ENCODE assay signal across 34 cellular contexts in genomic region chr2:238337846-238338245, GRCh38.
"Had no signal": no experiment of that assay in that cellular context is flagged by ENCODE, and none has a peak within 500 bp of the region (broad histone marks: within the 10 kb centered on the region; RNA-seq: fewer than 3 reads in every experiment).

No MANE protein-coding gene starts in this region.

- H3K4me1 Mint-ChIP-seq: activated naive CD4-positive, alpha-beta T cell treated with anti-CD3 and anti-CD28 coated beads, Interleukin-2, amount 50 U/mL, for 24 hours had no signal

- DNase-seq: activated B cell treated with CpG ODN at 0.5 μM for 24 hours; activated CD4-positive, alpha-beta memory T cell treated with anti-CD3 and anti-CD28 coated beads for 36 hours; activated CD4-positive, alpha-beta T cell treated with anti-CD3 and anti-CD28 coated beads for 4 hours; activated CD4-positive, alpha-beta T cell treated with anti-CD3 and anti-CD28 coated beads, Interleukin-2, amount 10 ng/mL, durations not matched to agents 24 days and 14 days; activated CD4-positive, alpha-beta T cell treated with anti-CD3 and anti-CD28 coated beads, Interleukin-2, amount 50 U/mL, for 1 hour; activated CD4-positive, alpha-beta T cell treated with anti-CD3 and anti-CD28 coated beads, Interleukin-2, amount 50 U/mL, for 4 hours; activated CD4-positive, CD25-positive, alpha-beta regulatory T cell treated with anti-CD3 and anti-CD28 coated beads, Interleukin-2, amount 50 U/mL, for 72 hours; activated CD8-positive, alpha-beta memory T cell treated with anti-CD3 and anti-CD28 coated beads for 24 hours; activated CD8-positive, alpha-beta memory T cell treated with anti-CD3 and anti-CD28 coated beads, Interleukin-2, amount 10 ng/mL, durations not matched to agents 7 days and 5 days; activated CD8-positive, alpha-beta memory T cell treated with anti-CD3 and anti-CD28 coated beads, Interleukin-2, amount 50 U/mL, for 48 hours; activated CD8-positive, alpha-beta T cell treated with anti-CD3 and anti-CD28 coated beads, Interleukin-2, amount 10 ng/mL, durations not matched to agents 7 days and 5 days; activated effector memory CD4-positive, alpha-beta T cell treated with Interleukin-2 at 50 U/mL for 16 hours; activated gamma-delta T cell; activated naive CD4-positive, alpha-beta T cell treated with anti-CD3 and anti-CD28 coated beads, Interleukin-2, amount 10 ng/mL, durations not matched to agents 7 days and 5 days; activated naive CD4-positive, alpha-beta T cell treated with Interleukin-2 at 50 U/mL for 16 hours; activated naive CD8-positive, alpha-beta T cell treated with anti-CD3 and anti-CD28 coated beads, Interleukin-2, amount 10 ng/mL, durations not matched to agents 7 days and 5 days; activated naive CD8-positive, alpha-beta T cell treated with anti-CD3 and anti-CD28 coated beads, Interleukin-2, amount 50 U/mL, for 24 hours; activated T-cell treated with anti-CD3 and anti-CD28 coated beads, Interleukin-2, amount 50 U/mL, for 24 hours; activated T-cell treated with anti-CD3 and anti-CD28 coated beads, Interleukin-2, amount 50 U/mL, for 48 hours; amygdala; anterior cingulate cortex; caudate nucleus; T-helper 2 cell; T-helper 9 cell had no signal

- H3K36me3 Mint-ChIP-seq: activated CD8-positive, alpha-beta memory T cell treated with anti-CD3 and anti-CD28 coated beads, Interleukin-2, amount 10 ng/mL, durations not matched to agents 7 days and 5 days; activated naive CD4-positive, alpha-beta T cell treated with anti-CD3 and anti-CD28 coated beads, Interleukin-2, amount 10 ng/mL, durations not matched to agents 7 days and 5 days had no signal

- ATAC-seq: activated CD8-positive, alpha-beta memory T cell treated with anti-CD3 and anti-CD28 coated beads, Interleukin-2, amount 10 ng/mL, durations not matched to agents 7 days and 5 days; activated CD8-positive, alpha-beta T cell treated with anti-CD3 and anti-CD28 coated beads, Interleukin-2, amount 10 ng/mL, durations not matched to agents 7 days and 5 days; activated naive CD8-positive, alpha-beta T cell treated with anti-CD3 and anti-CD28 coated beads, Interleukin-2, amount 50 U/mL, for 24 hours had no signal

- H3K4me3 ChIP-seq: ascending aorta, cardiac muscle cell had no signal

- H3K4me1 ChIP-seq: ascending aorta had no signal

- H3K27ac ChIP-seq: ascending aorta, cardiac muscle cell, VCaP had no signal

- H3K4me3 Mint-ChIP-seq: activated B cell treated with CpG ODN at 0.5 μM for 24 hours; activated CD4-positive, alpha-beta memory T cell treated with anti-CD3 and anti-CD28 coated beads for 36 hours; activated CD4-positive, alpha-beta T cell treated with anti-CD3 and anti-CD28 coated beads, Interleukin-2, amount 10 ng/mL, durations not matched to agents 24 days and 14 days; activated CD8-positive, alpha-beta memory T cell treated with anti-CD3 and anti-CD28 coated beads, Interleukin-2, amount 10 ng/mL, durations not matched to agents 7 days and 5 days; activated CD8-positive, alpha-beta T cell treated with anti-CD3 and anti-CD28 coated beads, Interleukin-2, amount 10 ng/mL, durations not matched to agents 7 days and 5 days; activated naive CD4-positive, alpha-beta T cell treated with anti-CD3 and anti-CD28 coated beads, Interleukin-2, amount 10 ng/mL, durations not matched to agents 7 days and 5 days; activated naive CD4-positive, alpha-beta T cell treated with anti-CD3 and anti-CD28 coated beads, Interleukin-2, amount 50 U/mL, for 24 hours; activated naive CD8-positive, alpha-beta T cell; activated naive CD8-positive, alpha-beta T cell treated with anti-CD3 and anti-CD28 coated beads, Interleukin-2, amount 10 ng/mL, durations not matched to agents 7 days and 5 days; activated naive CD8-positive, alpha-beta T cell treated with anti-CD3 and anti-CD28 coated beads, Interleukin-2, amount 50 U/mL, for 24 hours; activated T-cell treated with anti-CD3 and anti-CD28 coated beads, Interleukin-2, amount 50 U/mL, for 24 hours; brain; T-helper 1 cell treated with Interleukin-12 subunit alpha and Interleukin-12 subunit beta and Interleukin-4 antibody, amounts not matched to agents 30 μg/mL and 1 μg/mL, for 36 hours; T-helper 2 cell treated with Interferon-gamma antibody and Interleukin-4, amounts not matched to agents 5 μg/mL and 100 μg/mL, for 36 hours had no signal

- H3K9me3 ChIP-seq: ascending aorta had no signal

- FAIRE-seq: bronchial epithelial cell had no signal

- H3K27me3 ChIP-seq: ascending aorta, cardiac muscle cell had no signal

- H3K9me3 Mint-ChIP-seq: activated B cell treated with CpG ODN at 0.5 μM for 24 hours; activated CD4-positive, alpha-beta memory T cell treated with anti-CD3 and anti-CD28 coated beads for 36 hours; activated CD4-positive, alpha-beta T cell treated with anti-CD3 and anti-CD28 coated beads, Interleukin-2, amount 10 ng/mL, durations not matched to agents 24 days and 14 days; activated naive CD4-positive, alpha-beta T cell treated with anti-CD3 and anti-CD28 coated beads, Interleukin-2, amount 10 ng/mL, durations not matched to agents 7 days and 5 days; activated naive CD4-positive, alpha-beta T cell treated with anti-CD3 and anti-CD28 coated beads, Interleukin-2, amount 50 U/mL, for 24 hours; activated naive CD8-positive, alpha-beta T cell treated with anti-CD3 and anti-CD28 coated beads, Interleukin-2, amount 10 ng/mL, durations not matched to agents 7 days and 5 days; activated naive CD8-positive, alpha-beta T cell treated with anti-CD3 and anti-CD28 coated beads, Interleukin-2, amount 50 U/mL, for 24 hours; activated T-cell treated with anti-CD3 and anti-CD28 coated beads, Interleukin-2, amount 50 U/mL, for 24 hours; activated T-helper 2 cell treated with anti-CD3 and anti-CD28 coated beads, Interferon-gamma antibody, Interleukin-2, Interleukin-4, amounts not matched to agents 10 μg/mL and 5 μg/mL and 100 μg/mL, durations not matched to agents 14 hours and 24 hours and 36 hours; brain; T-helper 1 cell treated with Interleukin-12 subunit alpha and Interleukin-12 subunit beta and Interleukin-4 antibody, amounts not matched to agents 30 μg/mL and 1 μg/mL, for 36 hours; T-helper 2 cell treated with Interferon-gamma antibody and Interleukin-4, amounts not matched to agents 5 μg/mL and 100 μg/mL, for 36 hours had no signal

- H3K36me3 ChIP-seq: cardiac muscle cell had no signal

- H3K27ac Mint-ChIP-seq: activated B cell treated with CpG ODN at 0.5 μM for 24 hours; activated CD4-positive, alpha-beta memory T cell treated with anti-CD3 and anti-CD28 coated beads for 36 hours; activated CD4-positive, alpha-beta T cell treated with anti-CD3 and anti-CD28 coated beads, Interleukin-2, amount 10 ng/mL, durations not matched to agents 24 days and 14 days; activated CD8-positive, alpha-beta memory T cell treated with anti-CD3 and anti-CD28 coated beads, Interleukin-2, amount 10 ng/mL, durations not matched to agents 7 days and 5 days; activated CD8-positive, alpha-beta T cell treated with anti-CD3 and anti-CD28 coated beads, Interleukin-2, amount 10 ng/mL, durations not matched to agents 7 days and 5 days; activated naive CD4-positive, alpha-beta T cell treated with anti-CD3 and anti-CD28 coated beads, Interleukin-2, amount 10 ng/mL, durations not matched to agents 7 days and 5 days; activated naive CD4-positive, alpha-beta T cell treated with anti-CD3 and anti-CD28 coated beads, Interleukin-2, amount 50 U/mL, for 24 hours; activated naive CD8-positive, alpha-beta T cell; activated naive CD8-positive, alpha-beta T cell treated with anti-CD3 and anti-CD28 coated beads, Interleukin-2, amount 10 ng/mL, durations not matched to agents 7 days and 5 days; activated naive CD8-positive, alpha-beta T cell treated with anti-CD3 and anti-CD28 coated beads, Interleukin-2, amount 50 U/mL, for 24 hours; activated T-cell treated with anti-CD3 and anti-CD28 coated beads, Interleukin-2, amount 50 U/mL, for 24 hours; activated T-helper 2 cell treated with anti-CD3 and anti-CD28 coated beads, Interferon-gamma antibody, Interleukin-2, Interleukin-4, amounts not matched to agents 10 μg/mL and 5 μg/mL and 100 μg/mL, durations not matched to agents 14 hours and 24 hours and 36 hours; brain; T-helper 1 cell treated with Interleukin-12 subunit alpha and Interleukin-12 subunit beta and Interleukin-4 antibody, amounts not matched to agents 30 μg/mL and 1 μg/mL, for 36 hours; T-helper 2 cell treated with Interferon-gamma antibody and Interleukin-4, amounts not matched to agents 5 μg/mL and 100 μg/mL, for 36 hours had no signal

- H3K27me3 Mint-ChIP-seq: activated B cell treated with CpG ODN at 0.5 μM for 24 hours; activated CD4-positive, alpha-beta memory T cell treated with anti-CD3 and anti-CD28 coated beads for 36 hours; activated CD4-positive, alpha-beta T cell treated with anti-CD3 and anti-CD28 coated beads, Interleukin-2, amount 10 ng/mL, durations not matched to agents 24 days and 14 days; activated CD8-positive, alpha-beta memory T cell treated with anti-CD3 and anti-CD28 coated beads, Interleukin-2, amount 10 ng/mL, durations not matched to agents 7 days and 5 days; activated naive CD4-positive, alpha-beta T cell treated with anti-CD3 and anti-CD28 coated beads, Interleukin-2, amount 10 ng/mL, durations not matched to agents 7 days and 5 days; activated naive CD4-positive, alpha-beta T cell treated with anti-CD3 and anti-CD28 coated beads, Interleukin-2, amount 50 U/mL, for 24 hours; activated naive CD8-positive, alpha-beta T cell; activated naive CD8-positive, alpha-beta T cell treated with anti-CD3 and anti-CD28 coated beads, Interleukin-2, amount 10 ng/mL, durations not matched to agents 7 days and 5 days; activated naive CD8-positive, alpha-beta T cell treated with anti-CD3 and anti-CD28 coated beads, Interleukin-2, amount 50 U/mL, for 24 hours; activated T-cell treated with anti-CD3 and anti-CD28 coated beads, Interleukin-2, amount 50 U/mL, for 24 hours; brain had no signal
